In the genomic region with DNA sequence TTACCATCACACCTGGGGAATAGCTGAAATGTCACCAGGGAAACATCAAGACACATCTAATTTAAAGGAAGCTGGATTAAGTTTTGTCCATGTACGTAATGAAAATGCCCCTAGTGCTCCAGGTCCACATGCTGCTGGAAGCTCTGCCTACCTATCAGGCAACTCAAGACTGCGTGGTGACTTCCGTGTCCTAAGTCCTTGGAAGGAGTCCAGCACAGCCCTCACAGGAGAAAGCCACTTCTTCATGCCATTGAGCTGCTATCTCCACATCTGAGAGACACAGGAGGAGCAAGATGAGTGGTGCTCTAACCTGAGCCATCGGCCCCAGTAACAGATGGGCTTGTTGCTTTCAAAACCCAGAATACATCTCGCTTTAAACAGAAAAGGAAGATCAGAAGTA, we compare ENCODE assay signal across 24 cellular contexts.
"Had no signal": no experiment of that assay in that cellular context is flagged by ENCODE, and none has a peak within 500 bp of the region (broad histone marks: within the 10 kb centered on the region; RNA-seq: fewer than 3 reads in every experiment).

No MANE protein-coding gene starts in this region.

- H3K36me3 ChIP-seq: esophagus squamous epithelium, gastroesophageal sphincter, left ventricle myocardium inferior, lower lobe of right lung, pancreas, right lobe of liver, spleen, thoracic aorta, uterus had no signal

- FAIRE-seq: kidney, pancreas had no signal

- H3K9me3 ChIP-seq: esophagus squamous epithelium, gastroesophageal sphincter, left ventricle myocardium inferior, lower lobe of right lung, pancreas, psoas muscle, right lobe of liver, spleen, thoracic aorta, uterus had no signal

- DNase-seq: effector memory CD4-positive, alpha-beta T cell; esophagus squamous epithelium; foreskin fibroblast; glutamatergic neuron; immature natural killer cell; kidney; left cardiac atrium; left ventricle myocardium inferior; lower lobe of right lung; occipital lobe; pancreas; psoas muscle; retina; right lobe of liver; spleen; stimulated activated CD4-positive, alpha-beta T cell treated with anti-CD3 and anti-CD28 coated beads, Interleukin-15, amount 100 ng/mL, for 24 hours; stimulated activated CD4-positive, alpha-beta T cell treated with anti-CD3 and anti-CD28 coated beads, Interleukin-1b, Interleukin-23, amount 100 ng/mL, for 48 hours; stimulated activated CD4-positive, alpha-beta T cell treated with anti-CD3 and anti-CD28 coated beads, Interleukin-4, amount 100 ng/mL, for 24 hours; stimulated activated naive CD8-positive, alpha-beta T cell treated with anti-CD3 and anti-CD28 coated beads, Interleukin-15, amount 100 ng/mL, for 72 hours; uterus had no signal

- H3K27ac ChIP-seq: epithelial cell of prostate, esophagus squamous epithelium, gastroesophageal sphincter, left ventricle myocardium inferior, lower lobe of right lung, pancreas, psoas muscle, right lobe of liver, spleen, thoracic aorta, uterus had no signal

- H3K4me1 ChIP-seq: lower lobe of right lung, psoas muscle, uterus had no signal

- H3K4me3 ChIP-seq: esophagus squamous epithelium, gastroesophageal sphincter, left ventricle myocardium inferior, lower lobe of right lung, pancreas, psoas muscle, right lobe of liver, spleen, thoracic aorta, uterus had no signal

- ATAC-seq: gastroesophageal sphincter; left cardiac atrium; lower lobe of right lung; pancreas; psoas muscle; stimulated activated memory B cell treated with anti-CD40 and anti-IgM and Interleukin-4, amounts not matched to agents 10 μg/mL and 1 μg/mL and 100 μg/mL, for 72 hours; stimulated activated naive CD8-positive, alpha-beta T cell treated with anti-CD3 and anti-CD28 coated beads, Interleukin-15, amount 100 ng/mL, for 72 hours had no signal

- H3K27me3 ChIP-seq: gastroesophageal sphincter, pancreas, right lobe of liver, spleen, uterus had no signal
